Comparison of ENCODE assay signal across 13 cellular contexts in the genomic region with DNA sequence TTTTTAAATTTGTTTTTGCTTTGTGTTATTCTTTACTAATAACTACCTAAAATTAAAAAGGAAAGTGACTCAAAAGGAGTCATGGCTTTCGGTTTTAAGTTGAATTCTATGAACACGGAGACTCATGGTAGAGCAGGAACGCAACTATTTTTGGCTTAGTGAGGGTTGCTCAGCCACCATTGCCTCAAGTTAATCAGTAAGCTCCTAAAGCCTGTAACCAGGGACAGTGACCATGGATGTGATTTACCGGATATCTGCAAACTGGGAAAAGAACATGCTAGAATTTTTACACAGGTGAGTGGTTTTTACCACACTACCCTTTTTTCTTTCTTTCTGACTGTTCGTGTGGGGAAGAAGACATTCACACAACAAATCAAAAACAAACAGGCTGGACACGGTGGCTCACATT. TPM values are rescaled to one million over a fixed set of nuclear protein-coding genes. Genes with fewer than 3 reads are reported as not detected.
DNase-seq lines count a peak whose midpoint lies in the region; ATAC-seq and TF ChIP-seq lines count a peak whose summit lies in the region.
"Had no signal": no experiment of that assay in that cellular context is flagged by ENCODE, and none has a peak within 500 bp of the region (broad histone marks: within the 10 kb centered on the region; RNA-seq: fewer than 3 reads in every experiment).

No MANE protein-coding gene starts in this region.

- no peak for TF ChIP-seq POLR2A in esophagus squamous epithelium (IDR thresholded peaks at IDR 0.05)

- WGBS in esophagus squamous epithelium, 2 donors = 71 to 72% methylated on average over 6 of the region's 6 CpGs

- no peak overlapping the region for H3K27ac Mint-ChIP-seq in activated T-cell treated with anti-CD3 and anti-CD28 coated beads, Interleukin-2, amount 50 U/mL, for 72 hours
- H3K27ac Mint-ChIP-seq in stimulated activated memory B cell treated with anti-CD40 and anti-IgM and Interleukin-4, amounts not matched to agents 10 μg/mL and 1 μg/mL and 100 μg/mL, for 72 hours = peak overlapping the region; percentile 49
- no peak overlapping the region for H3K27ac Mint-ChIP-seq in glutamatergic neuron (ENCODE audit: unreplicated experiment)
- H3K27ac Mint-ChIP-seq: activated CD4-positive, alpha-beta memory T cell treated with anti-CD3 and anti-CD28 coated beads for 36 hours had no signal

- H3K9me3 ChIP-seq in esophagus squamous epithelium = no peaks in the 10 kb centered on the region

- no peaks in the 10 kb centered on the region for H3K4me1 ChIP-seq in esophagus squamous epithelium

- no peaks in the 10 kb centered on the region for H3K36me3 ChIP-seq in esophagus squamous epithelium

- peak overlapping the region in 1 of 2 donors; percentile 3 for H3K4me3 Mint-ChIP-seq in activated T-cell treated with anti-CD3 and anti-CD28 coated beads, Interleukin-2, amount 50 U/mL, for 72 hours
- no peak overlapping the region for H3K4me3 Mint-ChIP-seq in stimulated activated memory B cell treated with anti-CD40 and anti-IgM and Interleukin-4, amounts not matched to agents 10 μg/mL and 1 μg/mL and 100 μg/mL, for 72 hours
- H3K4me3 Mint-ChIP-seq in glutamatergic neuron (ENCODE audit: unreplicated experiment) = no peak overlapping the region
- H3K4me3 Mint-ChIP-seq: activated CD4-positive, alpha-beta memory T cell treated with anti-CD3 and anti-CD28 coated beads for 36 hours had no signal

- H3K36me3 Mint-ChIP-seq in activated T-cell treated with anti-CD3 and anti-CD28 coated beads, Interleukin-2, amount 50 U/mL, for 72 hours (ENCODE audit: insufficient read depth in 2 of 2) = no peaks in the 10 kb centered on the region
- no peaks in the 10 kb centered on the region for H3K36me3 Mint-ChIP-seq in stimulated activated memory B cell treated with anti-CD40 and anti-IgM and Interleukin-4, amounts not matched to agents 10 μg/mL and 1 μg/mL and 100 μg/mL, for 72 hours
- H3K36me3 Mint-ChIP-seq in glutamatergic neuron (ENCODE audit: unreplicated experiment) = no peaks in the 10 kb centered on the region
- H3K36me3 Mint-ChIP-seq: activated CD4-positive, alpha-beta memory T cell treated with anti-CD3 and anti-CD28 coated beads for 36 hours had no signal

- ATAC-seq in activated T-cell treated with anti-CD3 and anti-CD28 coated beads, Interleukin-2, amount 50 U/mL, for 72 hours (replicated peaks in 1 of 2) = peak; percentile 45 to 75
- ATAC-seq in HG02571 (IDR thresholded peaks at IDR 0.05; ENCODE audit: unreplicated experiment) (peak; percentile 87), HG03439 (IDR thresholded peaks at IDR 0.05; ENCODE audit: unreplicated experiment) (peak; percentile 65)
- ATAC-seq in stimulated activated memory B cell treated with anti-CD40 and anti-IgM and Interleukin-4, amounts not matched to agents 10 μg/mL and 1 μg/mL and 100 μg/mL, for 72 hours = no peak

- peaks cover 7% of the 10 kb centered on the region for H3K4me1 Mint-ChIP-seq in activated T-cell treated with anti-CD3 and anti-CD28 coated beads, Interleukin-2, amount 50 U/mL, for 72 hours (ENCODE audit: low read depth)
- H3K4me1 Mint-ChIP-seq in stimulated activated memory B cell treated with anti-CD40 and anti-IgM and Interleukin-4, amounts not matched to agents 10 μg/mL and 1 μg/mL and 100 μg/mL, for 72 hours = peaks cover 15% of the 10 kb centered on the region
- H3K4me1 Mint-ChIP-seq in glutamatergic neuron (ENCODE audit: low read depth, unreplicated experiment) = no peaks in the 10 kb centered on the region

- no peaks in the 10 kb centered on the region for H3K27me3 ChIP-seq in esophagus squamous epithelium

- no peak for TF ChIP-seq CTCF in glutamatergic neuron (IDR thresholded peaks at IDR 0.05; ENCODE audit: partially characterized antibody, unreplicated experiment)
- no peak for TF ChIP-seq CTCF in esophagus squamous epithelium (IDR thresholded peaks at IDR 0.05)

- DNase-seq in activated T-cell treated with anti-CD3 and anti-CD28 coated beads, Interleukin-2, amount 50 U/mL, for 72 hours = no peak
- DNase-seq in activated T-cell treated with anti-CD3 and anti-CD28 coated beads for 4 hours (no peak), NCI-H2171 (lab: John Stamatoyannopoulos, UW) (no peak), glutamatergic neuron (no peak), esophagus squamous epithelium (lab: John Stamatoyannopoulos, UW) (no peak)
- DNase-seq: activated CD4-positive, alpha-beta memory T cell treated with anti-CD3 and anti-CD28 coated beads for 36 hours; DND-41; Kasumi-1; NCI-H446; small intestine had no signal

- no peak overlapping the region for H3K4me3 ChIP-seq in esophagus squamous epithelium

- peaks cover 24% of the 10 kb centered on the region for H3K27me3 Mint-ChIP-seq in activated T-cell treated with anti-CD3 and anti-CD28 coated beads, Interleukin-2, amount 50 U/mL, for 72 hours (ENCODE audit: low read depth)
- no peaks in the 10 kb centered on the region for H3K27me3 Mint-ChIP-seq in stimulated activated memory B cell treated with anti-CD40 and anti-IgM and Interleukin-4, amounts not matched to agents 10 μg/mL and 1 μg/mL and 100 μg/mL, for 72 hours
- no peaks in the 10 kb centered on the region for H3K27me3 Mint-ChIP-seq in glutamatergic neuron (ENCODE audit: unreplicated experiment)

- intact Hi-C loops in esophagus squamous epithelium (cut with DNase I) = no loop called here

- H3K27ac ChIP-seq in esophagus squamous epithelium = no peak overlapping the region

- H3K9me3 Mint-ChIP-seq in activated T-cell treated with anti-CD3 and anti-CD28 coated beads, Interleukin-2, amount 50 U/mL, for 72 hours = no peaks in the 10 kb centered on the region
- H3K9me3 Mint-ChIP-seq in stimulated activated memory B cell treated with anti-CD40 and anti-IgM and Interleukin-4, amounts not matched to agents 10 μg/mL and 1 μg/mL and 100 μg/mL, for 72 hours = no peaks in the 10 kb centered on the region
- no peaks in the 10 kb centered on the region for H3K9me3 Mint-ChIP-seq in glutamatergic neuron (ENCODE audit: unreplicated experiment)

RNA-seq across cellular contexts. Expression of a gene that starts 11.8 kb away (rescaled TPM):
- total RNA-seq in activated T-cell treated with anti-CD3 and anti-CD28 coated beads, Interleukin-2, amount 50 U/mL, for 72 hours = 1 to 10 TPM in 1 of 2 donors, under 1 TPM in 1; 0.53 to 2.2 TPM
- total RNA-seq in glutamatergic neuron (ENCODE audit: unreplicated experiment) (2.4 TPM), esophagus squamous epithelium (10 to 100 TPM in 3 of 4 donors, 1 to 10 TPM in 1; 9.9 to 15.9 (median 13.8) TPM)
